Comparison of ENCODE assay signal across 1 cellular context in the genomic region with DNA sequence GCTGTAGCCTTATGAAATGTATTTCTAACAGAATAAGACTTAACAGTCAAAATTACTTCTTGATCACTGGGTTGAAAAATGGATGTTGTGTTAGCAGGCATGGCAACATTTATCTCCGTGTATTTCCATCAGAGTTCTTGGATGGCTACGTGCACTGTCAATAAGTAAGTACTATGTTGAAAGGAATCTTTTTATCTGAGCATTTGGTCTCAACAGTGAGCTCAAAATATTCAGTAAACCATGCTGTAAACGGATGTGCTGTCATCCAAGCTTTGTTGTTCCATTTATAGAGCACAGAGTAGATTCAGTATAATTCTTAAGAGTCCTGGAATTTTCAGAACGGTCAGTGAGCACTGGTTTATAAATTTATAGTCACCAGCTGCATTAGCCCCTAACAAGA.
TF ChIP-seq lines count a peak whose summit lies in the region.

No MANE protein-coding gene starts in this region.

TF ChIP-seq in IMR-90, 13 proteins besides CTCF, POLR2A, EP300 and RAD21:
- no peak for TF ChIP-seq SMC3 (IDR thresholded peaks at IDR 0.05; ENCODE audit: low read depth, low read length)
- no peak for TF ChIP-seq MXI1 (IDR thresholded peaks at IDR 0.05; ENCODE audit: borderline replicate concordance, low read depth, low read length)
- no peak for TF ChIP-seq MAFK (IDR thresholded peaks at IDR 0.05; ENCODE audit: low read depth, low read length)
- no peak for TF ChIP-seq CHD1 (IDR thresholded peaks at IDR 0.05; ENCODE audit: low read depth, low read length)
